11 cellular contexts compared by ENCODE assay signal in genomic region chr6:8678466-8678865, GRCh38.
"Had no signal": no experiment of that assay in that cellular context is flagged by ENCODE, and none has a peak within 500 bp of the region (broad histone marks: within the 10 kb centered on the region; RNA-seq: fewer than 3 reads in every experiment).

No MANE protein-coding gene starts in this region.

- H3K4me3 ChIP-seq: GM23248, GM23338, HAP-1 had no signal

- H3K27ac ChIP-seq: GM23248 had no signal

- DNase-seq: GM23248, GOT3, H7, H9, HCEC 1CT, HFFc6 had no signal

- H3K9me3 ChIP-seq: HAP-1 had no signal

- H3K4me2 ChIP-seq: GM23338 had no signal

- H3K9ac ChIP-seq: GM23248 had no signal

- H3K36me3 ChIP-seq: HAP-1 had no signal

- ATAC-seq: GM23338, HCT116 had no signal

- FAIRE-seq: H1, H54 had no signal

- H2AFZ ChIP-seq: GM23248, GM23338 had no signal

- H3K4me1 ChIP-seq: HAP-1 had no signal
